8 cellular contexts compared by ENCODE assay signal in the genomic region with DNA sequence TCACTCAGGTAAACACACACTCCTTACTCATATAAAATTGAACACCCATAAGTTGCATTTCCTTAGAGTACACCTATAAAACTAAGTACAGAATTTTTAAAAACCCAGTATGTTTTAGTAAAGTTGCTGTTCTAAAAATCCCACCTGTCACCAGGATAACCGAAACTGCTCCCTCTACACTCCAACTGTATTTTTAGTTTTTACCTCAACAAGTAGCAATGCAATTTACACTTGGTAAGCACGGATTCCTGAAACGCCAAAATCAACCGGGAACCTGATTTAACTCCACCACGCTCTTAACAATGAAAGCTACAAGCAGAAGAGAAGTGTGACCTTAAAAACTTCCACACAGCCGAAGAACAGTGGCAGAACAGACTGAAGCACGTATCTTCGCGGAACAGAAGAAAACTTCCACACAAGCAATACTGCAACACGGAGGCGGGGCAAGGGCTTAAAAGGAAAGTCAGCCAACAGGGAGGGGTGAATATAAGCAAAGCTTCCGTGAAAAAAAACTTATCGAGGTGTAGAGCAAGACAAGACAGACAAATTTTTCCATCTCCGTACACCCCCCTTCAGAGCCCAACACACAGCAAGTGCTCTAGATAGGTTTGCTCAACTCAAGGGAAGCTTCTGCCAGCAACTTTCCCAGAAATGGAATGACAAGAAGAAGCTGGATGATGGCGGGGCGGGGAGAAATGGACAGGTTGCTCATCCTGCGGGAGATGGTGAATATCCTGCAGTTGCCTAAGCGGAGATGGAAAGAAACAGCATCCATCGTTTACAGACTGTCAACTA.
A peak's percentile ranks its signal among the peaks of the same experiment; 100 is the strongest.
DNase-seq lines count a peak whose midpoint lies in the region; ATAC-seq lines count a peak whose summit lies in the region.

No MANE protein-coding gene starts in this region.

- H3K27me3 ChIP-seq in iPS-15b (ENCODE audit: control insufficient read depth, insufficient read depth, low read length), result no peaks in the 10 kb centered on the region

- no peaks in the 10 kb centered on the region for H3K36me3 ChIP-seq in iPS-15b (ENCODE audit: control insufficient read depth, insufficient read depth, low read length)

- H3K4me3 ChIP-seq in iPS-15b (ENCODE audit: low read depth, low read length), result peak overlapping the region; percentile 92
- H3K4me3 ChIP-seq in skin epidermis, result peak overlapping the region; percentile 52 to 98 (median 92)

- peak overlapping the region in 20 of 21 experiments; percentile 17 to 98 (median 92) for H3K27ac ChIP-seq in skin epidermis

- H3K9ac ChIP-seq in iPS-15b (ENCODE audit: low read depth, low read length), result no peak overlapping the region

- no peaks in the 10 kb centered on the region for H3K9me3 ChIP-seq in iPS-15b (ENCODE audit: control insufficient read depth, insufficient read depth, low read length)

- H3K4me1 ChIP-seq in iPS-15b (ENCODE audit: control insufficient read depth, insufficient read depth, low read length), result no peaks in the 10 kb centered on the region

- peak in 9 of 14 donors; percentile 21 to 66 (median 39) for DNase-seq in C1 segment of cervical spinal cord (lab: John Stamatoyannopoulos, UW)
- DNase-seq in HS-5 (ENCODE audit: low read depth), result peak; percentile 74
- DNase-seq in T-helper 9 cell, result peak; percentile 33
- peak; percentile 59 for DNase-seq in astrocyte of the hippocampus (ENCODE audit: low read depth, low spot score)

- ATAC-seq in HG03342 (IDR thresholded peaks at IDR 0.05; ENCODE audit: unreplicated experiment), result no peak
- ATAC-seq in GM21528 (IDR thresholded peaks at IDR 0.05; ENCODE audit: low FRiP score, unreplicated experiment), result no peak
